Comparison of ENCODE assay signal across 17 cellular contexts in genomic region chr10:6833458-6834011, GRCh38.
DNase-seq lines count a peak whose midpoint lies in the region; ATAC-seq and TF ChIP-seq lines count a peak whose summit lies in the region.
"Had no signal": no experiment of that assay in that cellular context is flagged by ENCODE, and none has a peak within 500 bp of the region (broad histone marks: within the 10 kb centered on the region; RNA-seq: fewer than 3 reads in every experiment).

No MANE protein-coding gene starts in this region.

- peak overlapping the region; percentile 38; the same call in 1 of the 2 replicates for H3K4me2 ChIP-seq in GM23338
- H3K4me2 ChIP-seq in MM.1S (ENCODE audit: low read depth, low read length): peak overlapping the region; percentile 49; the same call in 1 of the 2 replicates
- H3K4me2 ChIP-seq: BLaER1 treated with 17β-estradiol and CSF1 and Interleukin-3, amounts not matched to agents 10 nM and 100 nM had no signal

- H3K9me3 ChIP-seq in MM.1S (replicated peaks; ENCODE audit: insufficient read depth, low read length): no peaks in the 10 kb centered on the region
- H3K9me3 ChIP-seq: BLaER1 treated with 17β-estradiol and CSF1 and Interleukin-3, amounts not matched to agents 10 nM and 100 nM; HAP-1 had no signal

- 0 out of 2 replicates have a peak, but pooled peaks cover 12% of the 10 kb centered on the region for H3F3A ChIP-seq in GM23338 (replicated peaks; ENCODE audit: low read depth)
- H3F3A ChIP-seq in MM.1S (ENCODE audit: insufficient read depth, low read length): no peaks in the 10 kb centered on the region; the same call in 1 of the 2 replicates

- ATAC-seq in GM23338 (no peak), WTC11 (no peak)
- ATAC-seq: CD8-positive, alpha-beta T cell; GM12878 had no signal

- peaks cover 9% of the 10 kb centered on the region; the same call in 1 of the 2 replicates for H3K9me2 ChIP-seq in GM23338 (ENCODE audit: insufficient read depth)
- no peaks in the 10 kb centered on the region for H3K9me2 ChIP-seq in MM.1S (replicated peaks; ENCODE audit: insufficient read depth, low read length)

- no peaks in the 10 kb centered on the region for H3K79me2 ChIP-seq in GM23338 (replicated peaks; ENCODE audit: insufficient read depth)
- no peaks in the 10 kb centered on the region for H3K79me2 ChIP-seq in MM.1S (ENCODE audit: low read length)

- H3K4me3 ChIP-seq in GM23338: no peak overlapping the region
- H3K4me3 ChIP-seq in MM.1S (ENCODE audit: low read length): no peak overlapping the region
- H3K4me3 ChIP-seq: BLaER1 treated with 17β-estradiol and CSF1 and Interleukin-3, amounts not matched to agents 10 nM and 100 nM; GM12878; HAP-1 had no signal

- H3K4me3 Mint-ChIP-seq in GM23338 (no peak overlapping the region), WTC11 (no peak overlapping the region), glutamatergic neuron (ENCODE audit: unreplicated experiment) (no peak overlapping the region)
- H3K4me3 Mint-ChIP-seq in activated naive CD8-positive, alpha-beta T cell treated with anti-CD3 and anti-CD28 coated beads for 36 hours: no peak overlapping the region
- H3K4me3 Mint-ChIP-seq: B cell; CD8-positive, alpha-beta T cell had no signal

- CTCF ChIA-PET in WTC11 (lab: Charles Lee): no interaction called here

- H3K9ac ChIP-seq in MM.1S (ENCODE audit: low read length): no peak overlapping the region
- H3K9ac ChIP-seq: BLaER1 treated with 17β-estradiol and CSF1 and Interleukin-3, amounts not matched to agents 10 nM and 100 nM had no signal

- no peaks in the 10 kb centered on the region for H4K20me1 ChIP-seq in GM23338 (replicated peaks; ENCODE audit: insufficient read depth)
- H4K20me1 ChIP-seq in MM.1S (ENCODE audit: insufficient read depth, low read length): no peaks in the 10 kb centered on the region
- H4K20me1 ChIP-seq: BLaER1 treated with 17β-estradiol and CSF1 and Interleukin-3, amounts not matched to agents 10 nM and 100 nM had no signal

- DNase-seq in GM23338 (ENCODE audit: low spot score): no peak
- DNase-seq in MM.1S: peak; percentile 16
- DNase-seq in WTC11 (ENCODE audit: low spot score): no peak
- DNase-seq in glutamatergic neuron: no peak
- no peak for DNase-seq in activated naive CD8-positive, alpha-beta T cell treated with anti-CD3 and anti-CD28 coated beads for 36 hours
- no peak for DNase-seq in NCI-H2227 (lab: John Stamatoyannopoulos, UW; ENCODE audit: unreplicated experiment)
- no peak for DNase-seq in NCI-H2196 treated with DMSO at 0.1 percent for 48 hours (lab: John Stamatoyannopoulos, UW; ENCODE audit: unreplicated experiment)
- DNase-seq: 8988T; CD8-positive, alpha-beta T cell; DMS 273 treated with DMSO at 0.1 percent for 48 hours; DMS53; DND-41; EL had no signal

- H3K4me1 ChIP-seq in GM23338 (ENCODE audit: insufficient read depth): peaks cover 24% of the 10 kb centered on the region
- peaks cover 8% of the 10 kb centered on the region for H3K4me1 ChIP-seq in MM.1S (ENCODE audit: low read length)
- H3K4me1 ChIP-seq: BLaER1 treated with 17β-estradiol and CSF1 and Interleukin-3, amounts not matched to agents 10 nM and 100 nM had no signal

- TF ChIP-seq CTCF in GM23338 (conservative IDR thresholded peaks at IDR 0.05; ENCODE audit: low read depth in 2 of 2): no peak
- no peak for TF ChIP-seq CTCF in MM.1S (IDR thresholded peaks at IDR 0.05; ENCODE audit: low read length)
- no peak for TF ChIP-seq CTCF in WTC11 (IDR thresholded peaks at IDR 0.05)
- TF ChIP-seq CTCF in glutamatergic neuron (IDR thresholded peaks at IDR 0.05; ENCODE audit: partially characterized antibody, unreplicated experiment): no peak

- H3K4me1 Mint-ChIP-seq in GM23338: peaks cover 24% of the 10 kb centered on the region
- H3K4me1 Mint-ChIP-seq in WTC11: peaks cover 55% of the 10 kb centered on the region
- H3K4me1 Mint-ChIP-seq in glutamatergic neuron (ENCODE audit: low read depth, unreplicated experiment): peaks cover 4% of the 10 kb centered on the region
- no peaks in the 10 kb centered on the region for H3K4me1 Mint-ChIP-seq in activated naive CD8-positive, alpha-beta T cell treated with anti-CD3 and anti-CD28 coated beads for 36 hours
- H3K4me1 Mint-ChIP-seq: B cell had no signal

- peaks cover 2% of the 10 kb centered on the region for H3K27me3 Mint-ChIP-seq in GM23338 (ENCODE audit: insufficient read depth, low read depth, poor library complexity)
- H3K27me3 Mint-ChIP-seq in WTC11 (ENCODE audit: low read depth): no peaks in the 10 kb centered on the region
- no peaks in the 10 kb centered on the region for H3K27me3 Mint-ChIP-seq in glutamatergic neuron (ENCODE audit: unreplicated experiment)
- peaks cover 3% of the 10 kb centered on the region for H3K27me3 Mint-ChIP-seq in activated naive CD8-positive, alpha-beta T cell treated with anti-CD3 and anti-CD28 coated beads for 36 hours

- H3K27me3 ChIP-seq in GM23338 (ENCODE audit: insufficient read depth) (no peaks in the 10 kb centered on the region), MM.1S (replicated peaks; ENCODE audit: insufficient read depth, low read length) (no peaks in the 10 kb centered on the region)
- H3K27me3 ChIP-seq: BLaER1 treated with 17β-estradiol and CSF1 and Interleukin-3, amounts not matched to agents 10 nM and 100 nM had no signal

- H3K9me3 Mint-ChIP-seq in GM23338: 0 out of 3 replicates have a peak, but pooled peaks cover 2% of the 10 kb centered on the region
- peaks cover 6% of the 10 kb centered on the region; the same call in 1 of the 2 replicates for H3K9me3 Mint-ChIP-seq in WTC11
- no peaks in the 10 kb centered on the region for H3K9me3 Mint-ChIP-seq in glutamatergic neuron (ENCODE audit: unreplicated experiment)
- no peaks in the 10 kb centered on the region for H3K9me3 Mint-ChIP-seq in activated naive CD8-positive, alpha-beta T cell treated with anti-CD3 and anti-CD28 coated beads for 36 hours
- H3K9me3 Mint-ChIP-seq: CD8-positive, alpha-beta T cell had no signal

- H3K27ac Mint-ChIP-seq in GM23338 (no peak overlapping the region), WTC11 (peak overlapping the region; percentile 61; the same call in 1 of the 2 replicates), glutamatergic neuron (ENCODE audit: unreplicated experiment) (peak overlapping the region; percentile 33)
- no peak overlapping the region for H3K27ac Mint-ChIP-seq in activated naive CD8-positive, alpha-beta T cell treated with anti-CD3 and anti-CD28 coated beads for 36 hours
- H3K27ac Mint-ChIP-seq: B cell; CD8-positive, alpha-beta T cell had no signal

- H3K27ac ChIP-seq in GM23338 (ENCODE audit: low read depth) (no peak overlapping the region), MM.1S (ENCODE audit: low read length) (no peak overlapping the region)
- H3K27ac ChIP-seq: BLaER1 treated with 17β-estradiol and CSF1 and Interleukin-3, amounts not matched to agents 10 nM and 100 nM had no signal

- H3K36me3 ChIP-seq in GM23338 (ENCODE audit: insufficient read depth): no peaks in the 10 kb centered on the region; the same call in 1 of the 2 replicates
- H3K36me3 ChIP-seq in MM.1S (replicated peaks; ENCODE audit: insufficient read depth, low read length): no peaks in the 10 kb centered on the region
- H3K36me3 ChIP-seq: BLaER1 treated with 17β-estradiol and CSF1 and Interleukin-3, amounts not matched to agents 10 nM and 100 nM; HAP-1 had no signal

- H2AFZ ChIP-seq in GM23338: no peak overlapping the region
- peak overlapping the region; percentile 65 for H2AFZ ChIP-seq in MM.1S (ENCODE audit: low read length)

- POLR2A ChIA-PET in WTC11 (lab: Charles Lee): no interaction called here

- H3K36me3 Mint-ChIP-seq in GM23338 (ENCODE audit: low read depth) (peaks cover 9% of the 10 kb centered on the region; the same call in 2 of the 3 replicates), WTC11 (peaks cover 8% of the 10 kb centered on the region), glutamatergic neuron (ENCODE audit: unreplicated experiment) (no peaks in the 10 kb centered on the region)
- no peaks in the 10 kb centered on the region for H3K36me3 Mint-ChIP-seq in activated naive CD8-positive, alpha-beta T cell treated with anti-CD3 and anti-CD28 coated beads for 36 hours
- H3K36me3 Mint-ChIP-seq: CD8-positive, alpha-beta T cell had no signal

TF ChIP-seq in WTC11, 78 proteins besides CTCF, POLR2A, EP300 and RAD21 (continues in another document):
- TF ChIP-seq SMAD3 (CRISPR knock-in tag; IDR thresholded peaks at IDR 0.05; ENCODE audit: borderline replicate concordance) (no peak), ZNF263 (CRISPR knock-in tag; IDR thresholded peaks at IDR 0.05; ENCODE audit: low read depth) (no peak), TP53 (CRISPR knock-in tag; IDR thresholded peaks at IDR 0.05) (no peak), ZNF138 (CRISPR knock-in tag; conservative IDR thresholded peaks at IDR 0.05) (no peak), MYBL2 (CRISPR knock-in tag; IDR thresholded peaks at IDR 0.05) (no peak), ZMAT4 (CRISPR knock-in tag; IDR thresholded peaks at IDR 0.05) (no peak), GRHL2 (CRISPR knock-in tag; IDR thresholded peaks at IDR 0.05; ENCODE audit: insufficient replicate concordance, severe bottlenecking) (no peak), RELA (CRISPR knock-in tag; IDR thresholded peaks at IDR 0.05; ENCODE audit: borderline replicate concordance) (no peak), ATF3 (CRISPR knock-in tag; conservative IDR thresholded peaks at IDR 0.05) (no peak)
- TF ChIP-seq, protein P1, sequence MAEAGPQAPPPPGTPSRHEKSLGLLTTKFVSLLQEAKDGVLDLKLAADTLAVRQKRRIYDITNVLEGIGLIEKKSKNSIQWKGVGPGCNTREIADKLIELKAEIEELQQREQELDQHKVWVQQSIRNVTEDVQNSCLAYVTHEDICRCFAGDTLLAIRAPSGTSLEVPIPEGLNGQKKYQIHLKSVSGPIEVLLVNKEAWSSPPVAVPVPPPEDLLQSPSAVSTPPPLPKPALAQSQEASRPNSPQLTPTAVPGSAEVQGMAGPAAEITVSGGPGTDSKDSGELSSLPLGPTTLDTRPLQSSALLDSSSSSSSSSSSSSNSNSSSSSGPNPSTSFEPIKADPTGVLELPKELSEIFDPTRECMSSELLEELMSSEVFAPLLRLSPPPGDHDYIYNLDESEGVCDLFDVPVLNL (CRISPR knock-in tag; IDR thresholded peaks at IDR 0.05; ENCODE audit: borderline replicate concordance, low read depth): no peak

Comparison
In these comparisons a context has a peak if more than half of its experiments do, and no peak if none do; other contexts are left out.
1. H3K27ac Mint-ChIP-seq: peak in WTC11 (single experiment) and glutamatergic neuron (single experiment); none in GM23338 (single experiment) and activated naive CD8-positive, alpha-beta T cell treated with anti-CD3 and anti-CD28 coated beads for 36 hours (single experiment).